17 cellular contexts compared by ENCODE assay signal in genomic region chr1:110288111-110288510, GRCh38.
"Had no signal": no experiment of that assay in that cellular context is flagged by ENCODE, and none has a peak within 500 bp of the region (broad histone marks: within the 10 kb centered on the region; RNA-seq: fewer than 3 reads in every experiment).

No MANE protein-coding gene starts in this region.

- H3K4me3 ChIP-seq: esophagus squamous epithelium, hepatocyte, skin epidermis, testis, transverse colon had no signal

- H3K27ac ChIP-seq: esophagus squamous epithelium, foreskin keratinocyte, hepatocyte, parathyroid adenoma, skin epidermis, testis, transverse colon had no signal

- H3K4me2 ChIP-seq: hepatocyte had no signal

- H3K27me3 ChIP-seq: esophagus squamous epithelium, hepatocyte, testis, transverse colon had no signal

- H3K9ac ChIP-seq: parathyroid adenoma had no signal

- ATAC-seq: effector memory CD8-positive, alpha-beta T cell; foreskin keratinocyte; naive thymus-derived CD4-positive, alpha-beta T cell; sciatic nerve; stimulated activated naive B cell treated with anti-CD40 and anti-IgM and Interleukin-4, amounts not matched to agents 10 μg/mL and 1 μg/mL and 100 μg/mL, for 72 hours; stimulated activated naive CD8-positive, alpha-beta T cell treated with anti-CD3 and anti-CD28 coated beads, Interleukin-15, amount 100 ng/mL, for 72 hours had no signal

- H2AFZ ChIP-seq: hepatocyte, parathyroid adenoma had no signal

- H3K9me3 ChIP-seq: esophagus squamous epithelium, testis, transverse colon had no signal

- H3K79me2 ChIP-seq: hepatocyte, parathyroid adenoma had no signal

- H3K4me1 ChIP-seq: esophagus squamous epithelium, foreskin keratinocyte, parathyroid adenoma, testis had no signal

- DNase-seq: effector memory CD8-positive, alpha-beta T cell; esophagus squamous epithelium; foreskin keratinocyte; head of caudate nucleus; kidney; naive thymus-derived CD4-positive, alpha-beta T cell; nephron progenitor cell; stimulated activated CD4-positive, alpha-beta T cell treated with anti-CD3 and anti-CD28 coated beads, Interleukin-2, amount 100 ng/mL, for 24 hours; stimulated activated CD4-positive, alpha-beta T cell treated with anti-CD3 and anti-CD28 coated beads, Interleukin-4, amount 100 ng/mL, for 4 hours; stimulated activated naive B cell treated with anti-CD40 and anti-IgM and Interleukin-4, amounts not matched to agents 10 μg/mL and 1 μg/mL and 100 μg/mL, for 72 hours; stimulated activated naive CD8-positive, alpha-beta T cell treated with anti-CD3 and anti-CD28 coated beads, Interleukin-15, amount 100 ng/mL, for 72 hours; testis; transverse colon had no signal

- H3K36me3 ChIP-seq: esophagus squamous epithelium, transverse colon had no signal
